ENCODE assay signal across 18 cellular contexts in genomic region chr5:94747371-94747770, GRCh38.
DNase-seq lines count a peak whose midpoint lies in the region; TF ChIP-seq lines count a peak whose summit lies in the region.
"Had no signal": no experiment of that assay in that cellular context is flagged by ENCODE, and none has a peak within 500 bp of the region (broad histone marks: within the 10 kb centered on the region; RNA-seq: fewer than 3 reads in every experiment).

No MANE protein-coding gene starts in this region.

- H3K4me1 ChIP-seq in OCI-LY1 (ENCODE audit: insufficient read depth, low read length, severe bottlenecking) (peaks cover 74% of the 10 kb centered on the region), OCI-LY7 (ENCODE audit: insufficient read depth, low read length, poor library complexity, severe bottlenecking) (peaks cover 42% of the 10 kb centered on the region), neutrophil (ENCODE audit: control insufficient read depth in 1 of 2, insufficient read depth in 1 of 2, low read depth in 1 of 2, low read length in 1 of 2) (peaks cover 12 to 41% of the 10 kb centered on the region in 2 experiments)
- H3K4me1 ChIP-seq: Caco-2 had no signal

- H3K27me3 Mint-ChIP-seq in Calu3 (ENCODE audit: unreplicated experiment): no peaks in the 10 kb centered on the region
- H3K27me3 Mint-ChIP-seq: B cell; CD4-positive, CD25-positive, alpha-beta regulatory T cell had no signal

- no peak for DNase-seq in OCI-LY7 (ENCODE audit: low spot score)
- no peak for DNase-seq in Calu3
- DNase-seq in epidermal melanocyte (ENCODE audit: insufficient read length, low spot score): no peak
- no peak for DNase-seq in LoVo (ENCODE audit: low spot score)
- DNase-seq: Caco-2; CD4-positive, CD25-positive, alpha-beta regulatory T cell; CD8-positive, alpha-beta T cell; DMS 273 treated with DMSO at 0.1 percent for 48 hours; DMS79; EL; GOT3; HFFc6 had no signal

- H4K20me1 ChIP-seq in OCI-LY1 (ENCODE audit: insufficient read depth, low read length) (no peaks in the 10 kb centered on the region), OCI-LY7 (ENCODE audit: insufficient read depth, low read length) (no peaks in the 10 kb centered on the region)
- H4K20me1 ChIP-seq: BLaER1 had no signal

- intact Hi-C loops in OCI-LY7 (cut with micrococcal nuclease; ENCODE audit: unreplicated experiment): loop anchor here (5.0 kb wide), 1 partner anchor 45 kb away; no protein-coding TSS in a partner anchor
- intact Hi-C loops in Calu3 (cut with micrococcal nuclease; ENCODE audit: unreplicated experiment): no loop called here

- H3K9ac ChIP-seq in OCI-LY1 (ENCODE audit: low read length): no peak overlapping the region
- H3K9ac ChIP-seq: BLaER1 had no signal

- no peak overlapping the region for H3K27ac Mint-ChIP-seq in Calu3 (ENCODE audit: unreplicated experiment)
- H3K27ac Mint-ChIP-seq: CD4-positive, CD25-positive, alpha-beta regulatory T cell; CD8-positive, alpha-beta T cell; HFFc6 had no signal

- no peaks in the 10 kb centered on the region for H3K9me2 ChIP-seq in OCI-LY1 (ENCODE audit: low read depth, low read length)
- H3K9me2 ChIP-seq in OCI-LY7 (ENCODE audit: insufficient read depth, low read length): no peaks in the 10 kb centered on the region

- H3K36me3 ChIP-seq in OCI-LY1 (ENCODE audit: insufficient read depth, low read length) (no peaks in the 10 kb centered on the region), OCI-LY7 (ENCODE audit: insufficient read depth, low read length) (no peaks in the 10 kb centered on the region), neutrophil (no peaks in the 10 kb centered on the region)
- H3K36me3 ChIP-seq: BLaER1, HAP-1 had no signal

- H3K4me3 Mint-ChIP-seq in Calu3 (ENCODE audit: low read depth, unreplicated experiment): no peak overlapping the region
- H3K4me3 Mint-ChIP-seq: CD4-positive, CD25-positive, alpha-beta regulatory T cell; CD8-positive, alpha-beta T cell; HFFc6 had no signal

- H3K9me3 Mint-ChIP-seq in Calu3 (ENCODE audit: low read depth, unreplicated experiment): no peaks in the 10 kb centered on the region
- H3K9me3 Mint-ChIP-seq: CD4-positive, CD25-positive, alpha-beta regulatory T cell; CD8-positive, alpha-beta T cell; HFFc6 had no signal

- H3K27me3 ChIP-seq in OCI-LY1 (ENCODE audit: insufficient read depth, low read length) (no peaks in the 10 kb centered on the region), neutrophil (no peaks in the 10 kb centered on the region)
- H3K27me3 ChIP-seq: BLaER1 had no signal

- H2AFZ ChIP-seq in OCI-LY1 (ENCODE audit: low read length) (no peak overlapping the region), OCI-LY7 (ENCODE audit: low read length) (no peak overlapping the region)

- H3F3A ChIP-seq in OCI-LY1 (ENCODE audit: insufficient read depth, low read length): no peaks in the 10 kb centered on the region

- H3K79me2 ChIP-seq in OCI-LY1 (ENCODE audit: insufficient read depth, low read length): no peaks in the 10 kb centered on the region
- no peaks in the 10 kb centered on the region for H3K79me2 ChIP-seq in OCI-LY7 (ENCODE audit: insufficient read depth, low read depth, low read length)

- H3K27ac ChIP-seq in OCI-LY1 (ENCODE audit: low read depth, low read length, poor library complexity, severe bottlenecking) (peak overlapping the region; percentile 54), OCI-LY7 (ENCODE audit: low read depth, low read length, poor library complexity, severe bottlenecking) (no peak overlapping the region), neutrophil (peak overlapping the region; percentile 57)
- H3K27ac ChIP-seq: BLaER1, C4-2B had no signal

- H3K4me2 ChIP-seq in OCI-LY1 (ENCODE audit: low read length): peak overlapping the region; percentile 27; the same call in 1 of the 2 replicates
- peak overlapping the region; percentile 51; the same call in 1 of the 2 replicates for H3K4me2 ChIP-seq in OCI-LY7 (ENCODE audit: low read length)

- CTCF ChIA-PET in OCI-LY7 (lab: Charles Lee; ENCODE audit: unreplicated experiment): no interaction called here
- CTCF ChIA-PET in Calu3 (lab: Charles Lee): no interaction called here

- no peaks in the 10 kb centered on the region for H3K36me3 Mint-ChIP-seq in Calu3 (ENCODE audit: insufficient read depth, unreplicated experiment)
- H3K36me3 Mint-ChIP-seq: CD4-positive, CD25-positive, alpha-beta regulatory T cell; CD8-positive, alpha-beta T cell had no signal

- H3K9me3 ChIP-seq in OCI-LY1 (ENCODE audit: low read length) (no peaks in the 10 kb centered on the region), OCI-LY7 (ENCODE audit: low read length) (no peaks in the 10 kb centered on the region), neutrophil (no peaks in the 10 kb centered on the region)
- H3K9me3 ChIP-seq: BLaER1, Caco-2, HAP-1 had no signal

- no peak for TF ChIP-seq CTCF in OCI-LY1 (IDR thresholded peaks at IDR 0.05; ENCODE audit: low read length)
- no peak for TF ChIP-seq CTCF in OCI-LY7 (conservative IDR thresholded peaks at IDR 0.05; ENCODE audit: low read length)
- no peak for TF ChIP-seq CTCF in neutrophil (IDR thresholded peaks at IDR 0.05)
- TF ChIP-seq CTCF in Calu3 (IDR thresholded peaks at IDR 0.05; ENCODE audit: unreplicated experiment): no peak

- POLR2A ChIA-PET in OCI-LY7 (lab: Charles Lee): interaction anchor here (1.5 to 2.4 kb wide), 2 partner anchors 10 to 63 kb away, joined by 3 to 10 read pairs; no protein-coding TSS in a partner anchor

- no peak overlapping the region for H3K4me3 ChIP-seq in OCI-LY1 (ENCODE audit: low read depth, low read length, poor library complexity, severe bottlenecking)
- H3K4me3 ChIP-seq in OCI-LY7 (ENCODE audit: low read depth, low read length, poor library complexity, severe bottlenecking): no peak overlapping the region
- H3K4me3 ChIP-seq in neutrophil (ENCODE audit: low read depth in 1 of 2, low read length in 1 of 2): no peak overlapping the region
- H3K4me3 ChIP-seq: BLaER1, HAP-1 had no signal

- H3K4me1 Mint-ChIP-seq in Calu3 (ENCODE audit: low read depth, unreplicated experiment): peaks cover 7% of the 10 kb centered on the region

- BruUV-seq in OCI-LY7 (replicated peaks; lab: Mats Ljungman, UMichigan) (no TSS peak), Calu3 (replicated peaks; lab: Mats Ljungman, UMichigan) (no TSS peak)
